20 cellular contexts compared by ENCODE assay signal in genomic region chr7:72190919-72191318, GRCh38.
DNase-seq lines count a peak whose midpoint lies in the region; ATAC-seq, FAIRE-seq and TF ChIP-seq lines count a peak whose summit lies in the region.
"Had no signal": no experiment of that assay in that cellular context is flagged by ENCODE, and none has a peak within 500 bp of the region (broad histone marks: within the 10 kb centered on the region; RNA-seq: fewer than 3 reads in every experiment).

No MANE protein-coding gene starts in this region.

- H3K9me3 ChIP-seq in K562 (replicated peaks; ENCODE audit: control insufficient read depth, insufficient read depth, low read depth, low read length), result no peaks in the 10 kb centered on the region
- H3K9me3 ChIP-seq: Caco-2 had no signal

- H3K4me1 ChIP-seq in K562 (replicated peaks in 1 of 2; ENCODE audit: control insufficient read depth in 2 of 2, insufficient read depth in 2 of 2, low read length in 2 of 2), result no peaks in the 10 kb centered on the region
- H3K4me1 ChIP-seq: Caco-2 had no signal

- DNase-seq in Ammon's horn (ENCODE audit: low spot score), result peak; percentile 7
- DNase-seq in K562 (ENCODE audit: extremely low read depth in 1 of 4, low spot score in 3 of 4), result no peak
- DNase-seq in medulla oblongata (ENCODE audit: extremely low spot score), result peak; percentile 52
- no peak for DNase-seq in NCI-H226
- DNase-seq in activated T-cell treated with anti-CD3 and anti-CD28 coated beads for 4 hours, result no peak
- no peak for DNase-seq in activated effector memory CD4-positive, alpha-beta T cell treated with anti-CD3 and anti-CD28 coated beads, Interleukin-2, amount 50 U/mL, for 16 hours
- DNase-seq: ACHN; Caco-2; CD4-positive, alpha-beta T cell; GDM1; GOT3; H7; HFFc6 had no signal

- WGBS in K562 (ENCODE audit: insufficient coverage, low coverage, missing lambda C conversion rate), result 11% methylated on average over 10 of the region's 10 CpGs

- H3K9me1 ChIP-seq in K562 (ENCODE audit: control insufficient read depth, insufficient read depth, low read length), result no peaks in the 10 kb centered on the region

- H3K4me3 ChIP-seq in K562, result no peak overlapping the region

- no TSS peak for BruUV-seq in K562 (replicated peaks; lab: Mats Ljungman, UMichigan)

- no peak overlapping the region for H3K27ac ChIP-seq in K562 (ENCODE audit: extremely low read depth, low read depth, low read length)
- peak overlapping the region; percentile 47 for H3K27ac ChIP-seq in temporal lobe (ENCODE audit: low read depth, low read length)
- H3K27ac ChIP-seq: C4-2B, HL-60 had no signal

- H3K27me3 ChIP-seq in K562 (ENCODE audit: control insufficient read depth in 2 of 2, insufficient read depth in 2 of 2, low read length in 2 of 2), result peaks cover 3 to 20% of the 10 kb centered on the region in 2 experiments; a peak in 3 of 5 replicates

- in situ Hi-C loops in K562 (cut with MboI), result no loop called here

- no peak for TF ChIP-seq EP300 in K562 (IDR thresholded peaks at IDR 0.05; ENCODE audit: low read length)

- no peak overlapping the region for H3K9ac ChIP-seq in K562 (ENCODE audit: insufficient read depth in 1 of 2, low read depth in 2 of 2, low read length in 2 of 2)

- H3K79me2 ChIP-seq in K562 (ENCODE audit: control insufficient read depth, insufficient read depth, low read length), result no peaks in the 10 kb centered on the region

- POLR2A ChIA-PET in K562 (lab: Yijun Ruan, JAX), result no interaction called here

- FAIRE-seq in K562 (lab: Jason Lieb, UNC), result peak; percentile 19
- FAIRE-seq: D721Med, GM12892, GM18507 had no signal

- no peaks in the 10 kb centered on the region for H3K36me3 ChIP-seq in K562 (ENCODE audit: control insufficient read depth, insufficient read depth, low read length)

- CTCF ChIA-PET in K562 (lab: Yijun Ruan, JAX; ENCODE audit: low intra/inter-chr PET ratio), result no interaction called here

- no peak for TF ChIP-seq RAD21 in K562 (CRISPR knock-in tag; conservative IDR thresholded peaks at IDR 0.05 in 1 of 2, IDR thresholded peaks at IDR 0.05 in 1 of 2)

- H3K4me2 ChIP-seq in K562 (ENCODE audit: insufficient read depth, low read length), result no peak overlapping the region

- no peak overlapping the region for H2AFZ ChIP-seq in K562 (ENCODE audit: low read depth, low read length)

- TF ChIP-seq CTCF in K562 (IDR thresholded peaks at IDR 0.05 in 2 of 3, conservative IDR thresholded peaks at IDR 0.05 in 1 of 3; ENCODE audit: insufficient read depth in 2 of 3, low read depth in 1 of 3, low read length in 3 of 3), result no peak

- no peak for TF ChIP-seq POLR2A in K562 (conservative IDR thresholded peaks at IDR 0.05)

- ATAC-seq in K562, result no peak
- ATAC-seq: HCT116 had no signal

- intact Hi-C loops in K562 (cut with micrococcal nuclease), result no loop called here

- H4K20me1 ChIP-seq in K562 (replicated peaks; ENCODE audit: control insufficient read depth, insufficient read depth, low read length), result no peaks in the 10 kb centered on the region

TF ChIP-seq in K562, 482 proteins besides CTCF, POLR2A, EP300 and RAD21 (continues in another document):
- TF ChIP-seq MAFG (tag; conservative IDR thresholded peaks at IDR 0.05) (peak; percentile 39; the same call in 1 of the 2 replicates), NFE2L1 (tag; IDR thresholded peaks at IDR 0.05; ENCODE audit: borderline replicate concordance, low read depth) (peak; percentile 13; the same call in 1 of the 2 replicates), NONO (IDR thresholded peaks at IDR 0.05; ENCODE audit: low read depth in 2 of 2, low read length in 1 of 2) (no peak), ASH1L (IDR thresholded peaks at IDR 0.05; ENCODE audit: borderline replicate concordance, low read depth, partially characterized antibody) (no peak), ZBTB33 (CRISPR knock-in tag; IDR thresholded peaks at IDR 0.05) (no peak), PRDM10 (IDR thresholded peaks at IDR 0.05; ENCODE audit: partially characterized antibody) (no peak), SMARCC2 (IDR thresholded peaks at IDR 0.05; ENCODE audit: low read depth) (no peak), ZNF253 (CRISPR knock-in tag; conservative IDR thresholded peaks at IDR 0.05) (no peak), SMAD3 (CRISPR knock-in tag; conservative IDR thresholded peaks at IDR 0.05) (no peak), CREM (IDR thresholded peaks at IDR 0.05; ENCODE audit: low read depth) (no peak), NFE2 (IDR thresholded peaks at IDR 0.05; ENCODE audit: low read depth) (peak; percentile 42; the same call in 1 of the 2 replicates), FOSL1 (tag; conservative IDR thresholded peaks at IDR 0.05) (no peak), ZNF778 (CRISPR knock-in tag; IDR thresholded peaks at IDR 0.05) (no peak), HSF4 (CRISPR knock-in tag; IDR thresholded peaks at IDR 0.05; ENCODE audit: borderline replicate concordance) (no peak), ZNF695 (CRISPR knock-in tag; IDR thresholded peaks at IDR 0.05) (no peak)
- TF ChIP-seq, protein P1, sequence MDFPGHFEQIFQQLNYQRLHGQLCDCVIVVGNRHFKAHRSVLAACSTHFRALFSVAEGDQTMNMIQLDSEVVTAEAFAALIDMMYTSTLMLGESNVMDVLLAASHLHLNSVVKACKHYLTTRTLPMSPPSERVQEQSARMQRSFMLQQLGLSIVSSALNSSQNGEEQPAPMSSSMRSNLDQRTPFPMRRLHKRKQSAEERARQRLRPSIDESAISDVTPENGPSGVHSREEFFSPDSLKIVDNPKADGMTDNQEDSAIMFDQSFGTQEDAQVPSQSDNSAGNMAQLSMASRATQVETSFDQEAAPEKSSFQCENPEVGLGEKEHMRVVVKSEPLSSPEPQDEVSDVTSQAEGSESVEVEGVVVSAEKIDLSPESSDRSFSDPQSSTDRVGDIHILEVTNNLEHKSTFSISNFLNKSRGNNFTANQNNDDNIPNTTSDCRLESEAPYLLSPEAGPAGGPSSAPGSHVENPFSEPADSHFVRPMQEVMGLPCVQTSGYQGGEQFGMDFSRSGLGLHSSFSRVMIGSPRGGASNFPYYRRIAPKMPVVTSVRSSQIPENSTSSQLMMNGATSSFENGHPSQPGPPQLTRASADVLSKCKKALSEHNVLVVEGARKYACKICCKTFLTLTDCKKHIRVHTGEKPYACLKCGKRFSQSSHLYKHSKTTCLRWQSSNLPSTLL (IDR thresholded peaks at IDR 0.05), result no peak
- TF ChIP-seq, protein P2, sequence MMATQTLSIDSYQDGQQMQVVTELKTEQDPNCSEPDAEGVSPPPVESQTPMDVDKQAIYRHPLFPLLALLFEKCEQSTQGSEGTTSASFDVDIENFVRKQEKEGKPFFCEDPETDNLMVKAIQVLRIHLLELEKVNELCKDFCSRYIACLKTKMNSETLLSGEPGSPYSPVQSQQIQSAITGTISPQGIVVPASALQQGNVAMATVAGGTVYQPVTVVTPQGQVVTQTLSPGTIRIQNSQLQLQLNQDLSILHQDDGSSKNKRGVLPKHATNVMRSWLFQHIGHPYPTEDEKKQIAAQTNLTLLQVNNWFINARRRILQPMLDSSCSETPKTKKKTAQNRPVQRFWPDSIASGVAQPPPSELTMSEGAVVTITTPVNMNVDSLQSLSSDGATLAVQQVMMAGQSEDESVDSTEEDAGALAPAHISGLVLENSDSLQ (IDR thresholded peaks at IDR 0.05), result peak; percentile 20; the same call in 1 of the 2 replicates

Comparison
In these comparisons a context has a peak if more than half of its experiments do, and no peak if none do; other contexts are left out.
1. DNase-seq: peak in Ammon's horn (single experiment) and medulla oblongata (single experiment); none in K562 (0 of 4), NCI-H226 (single experiment), activated T-cell treated with anti-CD3 and anti-CD28 coated beads for 4 hours (single experiment) and activated effector memory CD4-positive, alpha-beta T cell treated with anti-CD3 and anti-CD28 coated beads, Interleukin-2, amount 50 U/mL, for 16 hours (single experiment).